19 cellular contexts compared by ENCODE assay signal in the genomic region with DNA sequence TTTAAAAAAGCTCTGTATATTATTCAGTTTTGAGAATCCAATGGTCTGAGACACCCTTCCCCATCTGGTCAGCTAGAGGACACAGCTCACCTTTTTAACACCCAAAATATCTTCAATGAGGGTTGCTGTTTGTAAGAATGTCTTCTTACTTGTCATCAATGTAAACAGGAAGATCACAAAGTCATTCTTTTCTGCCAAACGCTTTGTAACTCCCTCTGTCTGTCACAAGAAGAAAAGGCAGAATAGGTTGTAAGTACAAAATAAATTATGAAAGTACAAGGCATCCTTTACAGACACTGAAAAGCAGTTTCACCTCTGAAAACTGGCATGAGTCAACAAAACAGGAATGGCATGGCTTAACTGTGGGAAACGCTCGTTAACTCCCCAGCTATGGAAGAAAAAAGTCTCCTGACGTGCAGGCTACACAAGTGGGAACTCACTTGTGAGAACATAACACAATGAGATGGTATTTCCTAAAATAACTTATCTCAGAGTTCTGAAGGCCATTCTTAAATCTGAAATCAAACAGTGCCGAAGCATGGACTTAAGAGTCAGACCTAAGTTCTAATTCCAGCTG. TPM values are rescaled to one million over a fixed set of nuclear protein-coding genes. Genes with fewer than 3 reads are reported as not detected.
A peak's percentile ranks its signal among the peaks of the same experiment; 100 is the strongest.
DNase-seq lines count a peak whose midpoint lies in the region; FAIRE-seq and TF ChIP-seq lines count a peak whose summit lies in the region.
"Had no signal": no experiment of that assay in that cellular context is flagged by ENCODE, and none has a peak within 500 bp of the region (broad histone marks: within the 10 kb centered on the region; RNA-seq: fewer than 3 reads in every experiment).

No MANE protein-coding gene starts in this region.

- no peak overlapping the region for H2BK12ac ChIP-seq in mesenchymal stem cell (ENCODE audit: low read length in 2 of 2)

- H3K4me1 ChIP-seq in mesenchymal stem cell (ENCODE audit: control insufficient read depth, insufficient read depth, low read depth, low read length) (peaks cover 4% of the 10 kb centered on the region), breast epithelium (no peaks in the 10 kb centered on the region)

- H3K18ac ChIP-seq in mesenchymal stem cell (ENCODE audit: low read depth in 1 of 2, low read length in 2 of 2), result no peak overlapping the region

- no peak for FAIRE-seq in urothelium cell line (lab: Jason Lieb, UNC)

- H3K4ac ChIP-seq in mesenchymal stem cell (ENCODE audit: low read depth in 1 of 2, low read length in 2 of 2), result no peak overlapping the region

- TF ChIP-seq CTCF in AG10803 (conservative IDR thresholded peaks at IDR 0.05; ENCODE audit: low read length) (no peak), chondrocyte (IDR thresholded peaks at IDR 0.05) (peak; percentile 42), breast epithelium (IDR thresholded peaks at IDR 0.05) (no peak)

- H3K4me2 ChIP-seq in mesenchymal stem cell (ENCODE audit: low read length, poor library complexity, severe bottlenecking), result no peak overlapping the region

- intact Hi-C loops in breast epithelium (cut with DNase I; ENCODE audit: low total_unique reads), result no loop called here

- no peak overlapping the region for H4K91ac ChIP-seq in mesenchymal stem cell (ENCODE audit: low read length)

- H3K36me3 ChIP-seq in mesenchymal stem cell (ENCODE audit: control insufficient read depth in 1 of 2, insufficient read depth in 2 of 2, low read depth in 1 of 2, low read length in 2 of 2) (peaks cover 21 to 80% of the 10 kb centered on the region in 2 experiments), breast epithelium (peaks cover 4% of the 10 kb centered on the region)

- no peak overlapping the region for H2AFZ ChIP-seq in mesenchymal stem cell (ENCODE audit: low read depth, low read length)

- peaks cover 42% of the 10 kb centered on the region for H3K36me3 Mint-ChIP-seq in chondrocyte (ENCODE audit: low read depth)

- no peak overlapping the region for H3K14ac ChIP-seq in mesenchymal stem cell (ENCODE audit: low read length in 2 of 2)

- no peak overlapping the region for H2BK5ac ChIP-seq in mesenchymal stem cell (ENCODE audit: low read depth, low read length, poor library complexity, severe bottlenecking)

- H2BK120ac ChIP-seq in mesenchymal stem cell (ENCODE audit: low read depth, low read length), result no peak overlapping the region

- H3K9me3 ChIP-seq in mesenchymal stem cell (ENCODE audit: control insufficient read depth, low read length) (no peaks in the 10 kb centered on the region), breast epithelium (no peaks in the 10 kb centered on the region)
- H3K9me3 ChIP-seq: gastroesophageal sphincter had no signal

- H3K4me3 ChIP-seq in AG10803 (ENCODE audit: low read length) (no peak overlapping the region), mesenchymal stem cell (ENCODE audit: insufficient read depth in 1 of 2, low read depth in 1 of 2, low read length in 2 of 2) (no peak overlapping the region), breast epithelium (no peak overlapping the region)
- H3K4me3 ChIP-seq: gastroesophageal sphincter had no signal

- H3K27ac ChIP-seq in mesenchymal stem cell (ENCODE audit: low read length, poor library complexity, severe bottlenecking) (no peak overlapping the region), breast epithelium (no peak overlapping the region)
- H3K27ac ChIP-seq: gastroesophageal sphincter had no signal

- DNase-seq in AG10803 (ENCODE audit: low read depth) (peak; percentile 1), M059J (ENCODE audit: low read depth) (peak; percentile 46), chondrocyte (ENCODE audit: low spot score) (no peak), mesenchymal stem cell (peak; percentile 70), breast epithelium (ENCODE audit: low spot score in 2 of 2) (no peak), NCI-H345 treated with DMSO at 0.1 percent for 48 hours (lab: John Stamatoyannopoulos, UW; ENCODE audit: unreplicated experiment) (no peak), COLO829 (ENCODE audit: low spot score) (no peak), urothelium cell line (ENCODE audit: low spot score) (no peak)
- DNase-seq: activated CD8-positive, alpha-beta memory T cell treated with anti-CD3 and anti-CD28 coated beads, Interleukin-2, amount 10 ng/mL, durations not matched to agents 7 days and 5 days; activated naive CD4-positive, alpha-beta T cell treated with Interleukin-2 at 50 U/mL for 16 hours; central memory CD4-positive, alpha-beta T cell; DMS 273 treated with DMSO at 0.1 percent for 48 hours; NCI-H1105; NCI-H2171; occipital lobe; RPMI8226; stimulated activated naive CD8-positive, alpha-beta T cell treated with anti-CD3 and anti-CD28 coated beads, Interleukin-15, amount 100 ng/mL, for 72 hours had no signal

- no peak overlapping the region for H3K4me3 Mint-ChIP-seq in chondrocyte (ENCODE audit: unreplicated experiment)
- H3K4me3 Mint-ChIP-seq: activated CD8-positive, alpha-beta memory T cell treated with anti-CD3 and anti-CD28 coated beads, Interleukin-2, amount 10 ng/mL, durations not matched to agents 7 days and 5 days; mesothelial cell of epicardium; stimulated activated naive CD8-positive, alpha-beta T cell treated with anti-CD3 and anti-CD28 coated beads, Interleukin-15, amount 100 ng/mL, for 72 hours had no signal

- H3K27me3 ChIP-seq in mesenchymal stem cell (ENCODE audit: control insufficient read depth in 1 of 2, insufficient read depth in 1 of 2, low read length in 2 of 2) (no peaks in the 10 kb centered on the region), breast epithelium (no peaks in the 10 kb centered on the region)
- H3K27me3 ChIP-seq: gastroesophageal sphincter had no signal

- WGBS in mesenchymal stem cell, result 64% methylated on average over 4 of the region's 5 CpGs

- H3K79me1 ChIP-seq in mesenchymal stem cell (replicated peaks; ENCODE audit: low read length, poor library complexity, severe bottlenecking), result peaks cover 47% of the 10 kb centered on the region

- H3K27me3 Mint-ChIP-seq in chondrocyte (ENCODE audit: low read depth), result no peaks in the 10 kb centered on the region
- H3K27me3 Mint-ChIP-seq: activated CD8-positive, alpha-beta memory T cell treated with anti-CD3 and anti-CD28 coated beads, Interleukin-2, amount 10 ng/mL, durations not matched to agents 7 days and 5 days; stimulated activated naive CD8-positive, alpha-beta T cell treated with anti-CD3 and anti-CD28 coated beads, Interleukin-15, amount 100 ng/mL, for 72 hours had no signal

- H4K8ac ChIP-seq in mesenchymal stem cell (ENCODE audit: low read length), result no peak overlapping the region

- TF ChIP-seq POLR2A in breast epithelium (IDR thresholded peaks at IDR 0.05), result no peak

- no peaks in the 10 kb centered on the region for H3K9me3 Mint-ChIP-seq in chondrocyte (ENCODE audit: low read depth)
- H3K9me3 Mint-ChIP-seq: mesothelial cell of epicardium; stimulated activated naive CD8-positive, alpha-beta T cell treated with anti-CD3 and anti-CD28 coated beads, Interleukin-15, amount 100 ng/mL, for 72 hours had no signal

- no peak overlapping the region for H2AK5ac ChIP-seq in mesenchymal stem cell (ENCODE audit: low read length, severe bottlenecking)

- H3K27ac Mint-ChIP-seq in chondrocyte (ENCODE audit: unreplicated experiment), result peak overlapping the region; percentile 78
- H3K27ac Mint-ChIP-seq: activated CD8-positive, alpha-beta memory T cell treated with anti-CD3 and anti-CD28 coated beads, Interleukin-2, amount 10 ng/mL, durations not matched to agents 7 days and 5 days; mesothelial cell of epicardium had no signal

- H2BK15ac ChIP-seq in mesenchymal stem cell (ENCODE audit: low read depth, poor library complexity, severe bottlenecking), result no peak overlapping the region

- no peak overlapping the region for H3K9ac ChIP-seq in mesenchymal stem cell (ENCODE audit: low read length)

- H3K4me1 Mint-ChIP-seq in chondrocyte (ENCODE audit: low read depth), result peaks cover 44% of the 10 kb centered on the region
- H3K4me1 Mint-ChIP-seq: mesothelial cell of epicardium had no signal

- no peak overlapping the region for H3K23ac ChIP-seq in mesenchymal stem cell (ENCODE audit: low read length in 2 of 2)

RNA-seq across cellular contexts. Expression of a gene that starts 42.7 kb away (rescaled TPM):
- 90.6 and 94.4 TPM in 2 replicates for total RNA-seq in M059J (2014; rRNA removed; shearing (Covaris generic))
- total RNA-seq in chondrocyte (83.4 to 118 TPM (median 112 TPM) in 3 replicates), breast epithelium (10 to 100 TPM; 62.6 to 71.7 (median 69.5) TPM)
- 50.9 TPM for polyA plus RNA-seq in mesenchymal stem cell (2013, experiment 1 of 2)
- polyA plus RNA-seq in mesenchymal stem cell (2013, experiment 2 of 2), result 50.8 TPM

Comparison
In these comparisons a context has a peak if more than half of its experiments do, and no peak if none do; other contexts are left out.
1. DNase-seq: peak in AG10803 (single experiment), M059J (single experiment) and mesenchymal stem cell (single experiment); none in chondrocyte (single experiment), breast epithelium (0 of 2), NCI-H345 treated with DMSO at 0.1 percent for 48 hours (single experiment), COLO829 (single experiment) and urothelium cell line (single experiment).